Comparison of ENCODE assay signal across 26 cellular contexts in the genomic region with DNA sequence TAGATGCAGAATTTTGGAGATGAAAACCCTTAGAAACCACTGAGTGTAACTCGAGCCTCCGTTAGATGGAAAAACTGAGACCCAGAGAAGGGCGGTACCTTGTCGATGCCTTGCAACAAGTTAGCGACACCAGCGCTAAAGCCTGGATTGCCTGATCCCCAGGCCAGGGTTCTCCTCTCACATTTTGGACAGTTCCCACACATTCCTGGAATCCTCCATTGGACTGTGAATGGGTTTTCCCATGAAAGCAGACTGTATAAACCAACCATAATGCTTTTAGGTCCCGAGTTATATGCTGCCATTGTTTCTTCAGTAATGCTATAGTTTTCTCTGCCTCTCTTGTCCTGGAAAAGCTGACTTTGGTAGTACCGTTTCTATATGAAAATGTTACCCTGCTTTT. TPM values are rescaled to one million over a fixed set of nuclear protein-coding genes. Genes with fewer than 3 reads are reported as not detected.
"Had no signal": no experiment of that assay in that cellular context is flagged by ENCODE, and none has a peak within 500 bp of the region (broad histone marks: within the 10 kb centered on the region; RNA-seq: fewer than 3 reads in every experiment).

No MANE protein-coding gene starts in this region.

- DNase-seq: KBM-7, MV-4-11, NCI-H1048, NCI-H1105, NCI-H1417 treated with DMSO at 0.1 percent for 48 hours, NCI-H146, NCI-H1694 treated with DMSO at 0.1 percent for 48 hours, NCI-H2029, NCI-H2081 treated with DMSO at 0.1 percent for 48 hours, NCI-H2171, NCI-H226, NCI-H446, NCI-H510A, NCI-H524 treated with DMSO at 0.1 percent for 48 hours, NCI-H69, NCI-H774, Peyer's patch, SHP77 treated with DMSO at 0.1 percent for 48 hours, SJCRH30, T-helper 1 cell had no signal

- H3K27ac ChIP-seq: HL-60, Peyer's patch, SJCRH30, SK-N-MC had no signal

- H3K27me3 ChIP-seq: Peyer's patch, SJCRH30 had no signal

- H3K4me3 ChIP-seq: Peyer's patch, SJCRH30, SK-N-MC had no signal

- ATAC-seq: Right ventricle myocardium inferior had no signal

- H3K36me3 ChIP-seq: Peyer's patch, SJCRH30 had no signal

- H3K9me3 ChIP-seq: Peyer's patch, SJCRH30 had no signal

- H3K4me1 ChIP-seq: Peyer's patch, SJCRH30 had no signal

RNA-seq across cellular contexts. Expression of gene NTSR2, which starts 39.3 kb away (rescaled TPM):
- total RNA-seq: LHCN-M2, MCF 10A, Peyer's patch, Right ventricle myocardium inferior, SJCRH30 had no signal
- polyA plus RNA-seq: IgD-negative memory B cell had no signal
